In genomic region chr1:203898458-203899244, GRCh38 we compare ENCODE assay signal across 24 cellular contexts.
"Had no signal": no experiment of that assay in that cellular context is flagged by ENCODE, and none has a peak within 500 bp of the region (broad histone marks: within the 10 kb centered on the region; RNA-seq: fewer than 3 reads in every experiment).

No MANE protein-coding gene starts in this region.

- ATAC-seq: activated CD8-positive, alpha-beta memory T cell treated with anti-CD3 and anti-CD28 coated beads, Interleukin-2, amount 10 ng/mL, durations not matched to agents 7 days and 5 days; activated CD8-positive, alpha-beta T cell treated with anti-CD3 and anti-CD28 coated beads for 36 hours; activated naive CD4-positive, alpha-beta T cell treated with anti-CD3 and anti-CD28 coated beads, Interleukin-2, amount 50 U/mL, for 72 hours; effector memory CD8-positive, alpha-beta T cell; gastroesophageal sphincter; sciatic nerve; stimulated activated effector memory CD8-positive, alpha-beta T cell treated with anti-CD3 and anti-CD28 coated beads, Interleukin-12 subunit alpha, Interleukin-12 subunit beta, amount 100 ng/mL, for 72 hours; stimulated activated naive CD8-positive, alpha-beta T cell treated with anti-CD3 and anti-CD28 coated beads, Interleukin-15, amount 100 ng/mL, for 72 hours had no signal

- H3K4me3 ChIP-seq: dorsolateral prefrontal cortex, gastroesophageal sphincter, tibial artery had no signal

- H3K27ac ChIP-seq: brain microvascular endothelial cell, dorsolateral prefrontal cortex, gastroesophageal sphincter, parathyroid adenoma, tibial artery, WERI-Rb-1 had no signal

- H3K4me1 ChIP-seq: gastroesophageal sphincter, parathyroid adenoma, tibial artery had no signal

- H3K27me3 Mint-ChIP-seq: activated CD8-positive, alpha-beta memory T cell treated with anti-CD3 and anti-CD28 coated beads, Interleukin-2, amount 10 ng/mL, durations not matched to agents 7 days and 5 days; effector memory CD8-positive, alpha-beta T cell; stimulated activated naive CD8-positive, alpha-beta T cell treated with anti-CD3 and anti-CD28 coated beads, Interleukin-15, amount 100 ng/mL, for 72 hours had no signal

- DNase-seq: activated CD4-positive, alpha-beta T cell treated with anti-CD3 and anti-CD28 coated beads, Interleukin-2, amount 10 ng/mL, durations not matched to agents 7 days and 5 days; activated CD4-positive, CD25-positive, alpha-beta regulatory T cell treated with anti-CD3 and anti-CD28 coated beads, Interleukin-2, amount 50 U/mL, for 72 hours; activated CD8-positive, alpha-beta memory T cell treated with anti-CD3 and anti-CD28 coated beads, Interleukin-2, amount 10 ng/mL, durations not matched to agents 7 days and 5 days; activated CD8-positive, alpha-beta T cell treated with anti-CD3 and anti-CD28 coated beads for 36 hours; activated gamma-delta T cell treated with Interleukin-2 at 50 U/mL for 16 hours; activated T-cell treated with anti-CD3 and anti-CD28 coated beads for 4 hours; aorta; brain microvascular endothelial cell; caudate nucleus; dorsolateral prefrontal cortex; effector memory CD8-positive, alpha-beta T cell; head of caudate nucleus; kidney; small intestine; stimulated activated CD4-positive, alpha-beta T cell treated with anti-CD3 and anti-CD28 coated beads, Interleukin-2, amount 100 ng/mL, for 24 hours; stimulated activated naive CD8-positive, alpha-beta T cell treated with anti-CD3 and anti-CD28 coated beads, Interleukin-15, amount 100 ng/mL, for 72 hours; tibial artery; WERI-Rb-1 had no signal

- H3K27me3 ChIP-seq: brain microvascular endothelial cell, dorsolateral prefrontal cortex, gastroesophageal sphincter, tibial artery had no signal

- H3K4me3 Mint-ChIP-seq: activated CD4-positive, alpha-beta T cell treated with anti-CD3 and anti-CD28 coated beads, Interleukin-2, amount 10 ng/mL, durations not matched to agents 7 days and 5 days; activated CD8-positive, alpha-beta memory T cell treated with anti-CD3 and anti-CD28 coated beads, Interleukin-2, amount 10 ng/mL, durations not matched to agents 7 days and 5 days; activated CD8-positive, alpha-beta T cell treated with anti-CD3 and anti-CD28 coated beads for 36 hours; effector memory CD8-positive, alpha-beta T cell; nephron; stimulated activated effector memory CD8-positive, alpha-beta T cell treated with anti-CD3 and anti-CD28 coated beads, Interleukin-12 subunit alpha, Interleukin-12 subunit beta, amount 100 ng/mL, for 72 hours; stimulated activated naive CD8-positive, alpha-beta T cell treated with anti-CD3 and anti-CD28 coated beads, Interleukin-15, amount 100 ng/mL, for 72 hours had no signal

- H3K4me1 Mint-ChIP-seq: activated CD4-positive, alpha-beta T cell treated with anti-CD3 and anti-CD28 coated beads, Interleukin-2, amount 10 ng/mL, durations not matched to agents 7 days and 5 days; activated CD8-positive, alpha-beta memory T cell treated with anti-CD3 and anti-CD28 coated beads, Interleukin-2, amount 10 ng/mL, durations not matched to agents 7 days and 5 days; nephron; stimulated activated effector memory CD8-positive, alpha-beta T cell treated with anti-CD3 and anti-CD28 coated beads, Interleukin-12 subunit alpha, Interleukin-12 subunit beta, amount 100 ng/mL, for 72 hours; stimulated activated naive CD8-positive, alpha-beta T cell treated with anti-CD3 and anti-CD28 coated beads, Interleukin-15, amount 100 ng/mL, for 72 hours had no signal

- H3K27ac Mint-ChIP-seq: activated CD4-positive, alpha-beta T cell treated with anti-CD3 and anti-CD28 coated beads, Interleukin-2, amount 10 ng/mL, durations not matched to agents 7 days and 5 days; activated CD8-positive, alpha-beta memory T cell treated with anti-CD3 and anti-CD28 coated beads, Interleukin-2, amount 10 ng/mL, durations not matched to agents 7 days and 5 days; activated CD8-positive, alpha-beta T cell treated with anti-CD3 and anti-CD28 coated beads for 36 hours; activated naive CD4-positive, alpha-beta T cell treated with anti-CD3 and anti-CD28 coated beads, Interleukin-2, amount 50 U/mL, for 72 hours; effector memory CD8-positive, alpha-beta T cell; stimulated activated effector memory CD8-positive, alpha-beta T cell treated with anti-CD3 and anti-CD28 coated beads, Interleukin-12 subunit alpha, Interleukin-12 subunit beta, amount 100 ng/mL, for 72 hours; stimulated activated naive CD8-positive, alpha-beta T cell treated with anti-CD3 and anti-CD28 coated beads, Interleukin-15, amount 100 ng/mL, for 72 hours had no signal

- H3K36me3 Mint-ChIP-seq: stimulated activated effector memory CD8-positive, alpha-beta T cell treated with anti-CD3 and anti-CD28 coated beads, Interleukin-12 subunit alpha, Interleukin-12 subunit beta, amount 100 ng/mL, for 72 hours had no signal

- H3K9me3 Mint-ChIP-seq: effector memory CD8-positive, alpha-beta T cell had no signal

- H3K36me3 ChIP-seq: brain microvascular endothelial cell, gastroesophageal sphincter, tibial artery, WERI-Rb-1 had no signal
